27 cellular contexts compared by ENCODE assay signal in genomic region chr7:127362364-127363027, GRCh38.
"Had no signal": no experiment of that assay in that cellular context is flagged by ENCODE, and none has a peak within 500 bp of the region (broad histone marks: within the 10 kb centered on the region; RNA-seq: fewer than 3 reads in every experiment).

No MANE protein-coding gene starts in this region.

- H3K27me3 ChIP-seq: adrenal gland, ascending aorta, breast epithelium, cardiac muscle cell, dorsolateral prefrontal cortex had no signal

- ATAC-seq: activated CD4-positive, alpha-beta T cell treated with anti-CD3 and anti-CD28 coated beads for 36 hours; activated CD8-positive, alpha-beta memory T cell treated with anti-CD3 and anti-CD28 coated beads, Interleukin-2, amount 10 ng/mL, durations not matched to agents 7 days and 5 days; activated CD8-positive, alpha-beta T cell treated with anti-CD3 and anti-CD28 coated beads, Interleukin-2, amount 10 ng/mL, durations not matched to agents 7 days and 5 days; activated naive CD8-positive, alpha-beta T cell treated with anti-CD3 and anti-CD28 coated beads, Interleukin-2, amount 50 U/mL, for 24 hours; esophagus mucosa had no signal

- DNase-seq: activated CD4-positive, alpha-beta memory T cell treated with anti-CD3 and anti-CD28 coated beads for 36 hours; activated CD4-positive, alpha-beta T cell treated with anti-CD3 and anti-CD28 coated beads for 36 hours; activated CD4-positive, alpha-beta T cell treated with anti-CD3 and anti-CD28 coated beads, Interleukin-2, amount 10 ng/mL, durations not matched to agents 24 days and 14 days; activated CD4-positive, CD25-positive, alpha-beta regulatory T cell; activated CD4-positive, CD25-positive, alpha-beta regulatory T cell treated with anti-CD3 and anti-CD28 coated beads, Interleukin-2, amount 50 U/mL, for 72 hours; activated CD8-positive, alpha-beta memory T cell treated with anti-CD3 and anti-CD28 coated beads, Interleukin-2, amount 10 ng/mL, durations not matched to agents 7 days and 5 days; activated CD8-positive, alpha-beta memory T cell treated with anti-CD3 and anti-CD28 coated beads, Interleukin-2, amount 50 U/mL, for 4 hours; activated CD8-positive, alpha-beta T cell treated with anti-CD3 and anti-CD28 coated beads, Interleukin-2, amount 10 ng/mL, durations not matched to agents 7 days and 5 days; activated effector memory CD4-positive, alpha-beta T cell treated with anti-CD3 and anti-CD28 coated beads, Interleukin-2, amount 50 U/mL, for 16 hours; activated naive CD4-positive, alpha-beta T cell treated with anti-CD3 and anti-CD28 coated beads for 36 hours; activated naive CD8-positive, alpha-beta T cell treated with anti-CD3 and anti-CD28 coated beads for 36 hours; activated naive CD8-positive, alpha-beta T cell treated with anti-CD3 and anti-CD28 coated beads, Interleukin-2, amount 50 U/mL, for 24 hours; activated T-cell treated with anti-CD3 and anti-CD28 coated beads, Interleukin-2, amount 50 U/mL, for 1 hour; activated T-cell treated with anti-CD3 and anti-CD28 coated beads, Interleukin-2, amount 50 U/mL, for 48 hours; adrenal gland; dorsolateral prefrontal cortex; effector memory CD4-positive, alpha-beta T cell; endodermal cell; foreskin fibroblast; head of caudate nucleus; T-helper 2 cell had no signal

- H3K4me3 ChIP-seq: adrenal gland, ascending aorta, breast epithelium, cardiac muscle cell, coronary artery, dorsolateral prefrontal cortex had no signal

- H3K9me3 ChIP-seq: adrenal gland, ascending aorta, breast epithelium had no signal

- FAIRE-seq: frontal cortex had no signal

- H3K27ac ChIP-seq: adrenal gland, ascending aorta, breast epithelium, cardiac muscle cell, coronary artery, dorsolateral prefrontal cortex had no signal

- H3K4me1 ChIP-seq: adrenal gland, ascending aorta, breast epithelium had no signal

- H3K36me3 ChIP-seq: breast epithelium had no signal
